10 cellular contexts compared by ENCODE assay signal in the genomic region with DNA sequence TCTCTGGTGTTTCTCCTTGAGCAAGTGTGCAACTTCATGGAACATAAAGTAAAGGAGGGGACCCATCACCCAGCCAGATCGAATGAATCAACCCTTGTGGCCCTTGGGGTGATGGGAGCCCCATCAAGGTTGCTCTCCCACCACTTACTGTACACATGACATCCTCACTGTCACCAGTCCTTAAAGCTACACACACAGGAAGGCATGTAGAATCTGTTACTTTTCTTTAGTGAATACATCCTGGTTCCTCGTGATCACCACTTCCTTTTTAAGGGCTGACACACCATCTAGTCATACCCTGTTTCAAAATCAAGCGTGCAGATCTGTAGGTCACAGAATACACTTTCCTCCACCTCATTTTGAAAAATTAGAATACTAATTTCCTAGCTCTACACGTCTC. TPM values are rescaled to one million over a fixed set of nuclear protein-coding genes. Genes with fewer than 3 reads are reported as not detected.
DNase-seq lines count a peak whose midpoint lies in the region; ATAC-seq and TF ChIP-seq lines count a peak whose summit lies in the region.
"Had no signal": no experiment of that assay in that cellular context is flagged by ENCODE, and none has a peak within 500 bp of the region (broad histone marks: within the 10 kb centered on the region; RNA-seq: fewer than 3 reads in every experiment).

No MANE protein-coding gene starts in this region.

- no peaks in the 10 kb centered on the region for H3K27me3 ChIP-seq in CD8-positive, alpha-beta T cell (ENCODE audit: insufficient read depth, low read length)
- no peaks in the 10 kb centered on the region for H3K27me3 ChIP-seq in neural progenitor cell
- peaks cover 3% of the 10 kb centered on the region; the same call in 1 of the 2 replicates for H3K27me3 ChIP-seq in PC-9 (ENCODE audit: insufficient read depth, low read depth)

- no peak overlapping the region for H3K4me3 ChIP-seq in CD8-positive, alpha-beta T cell (ENCODE audit: low read depth, low read length)
- H3K4me3 ChIP-seq in neural progenitor cell (no peak overlapping the region), PC-9 (no peak overlapping the region)

- H3K79me2 ChIP-seq in neural progenitor cell (ENCODE audit: low read depth), result no peaks in the 10 kb centered on the region
- no peaks in the 10 kb centered on the region for H3K79me2 ChIP-seq in PC-9 (ENCODE audit: low read depth)

- no TSS peak for BruUV-seq in PC-9 (replicated peaks; lab: Mats Ljungman, UMichigan)

- H3K9me3 Mint-ChIP-seq in CD8-positive, alpha-beta T cell, result no peaks in the 10 kb centered on the region
- peaks cover 3% of the 10 kb centered on the region for H3K9me3 Mint-ChIP-seq in activated naive CD8-positive, alpha-beta T cell treated with anti-CD3 and anti-CD28 coated beads, Interleukin-2, amount 10 ng/mL, durations not matched to agents 7 days and 5 days
- no peaks in the 10 kb centered on the region for H3K9me3 Mint-ChIP-seq in naive thymus-derived CD8-positive, alpha-beta T cell
- H3K9me3 Mint-ChIP-seq in neural progenitor cell, result no peaks in the 10 kb centered on the region

- peaks cover 4% of the 10 kb centered on the region for H3K27me3 Mint-ChIP-seq in CD8-positive, alpha-beta T cell (ENCODE audit: low read depth)
- peaks cover 13% of the 10 kb centered on the region for H3K27me3 Mint-ChIP-seq in activated naive CD8-positive, alpha-beta T cell treated with anti-CD3 and anti-CD28 coated beads, Interleukin-2, amount 10 ng/mL, durations not matched to agents 7 days and 5 days
- peaks cover 0 to 9% (median 2%) of the 10 kb centered on the region in 5 donors for H3K27me3 Mint-ChIP-seq in naive thymus-derived CD8-positive, alpha-beta T cell
- peaks cover 2% of the 10 kb centered on the region for H3K27me3 Mint-ChIP-seq in neural progenitor cell (ENCODE audit: insufficient read depth, low read depth)

- no peaks in the 10 kb centered on the region for H3K36me3 Mint-ChIP-seq in CD8-positive, alpha-beta T cell
- H3K36me3 Mint-ChIP-seq in activated naive CD8-positive, alpha-beta T cell treated with anti-CD3 and anti-CD28 coated beads, Interleukin-2, amount 10 ng/mL, durations not matched to agents 7 days and 5 days, result peaks cover 5% of the 10 kb centered on the region
- no peaks in the 10 kb centered on the region for H3K36me3 Mint-ChIP-seq in naive thymus-derived CD8-positive, alpha-beta T cell
- no peaks in the 10 kb centered on the region for H3K36me3 Mint-ChIP-seq in neural progenitor cell

- H3K4me3 Mint-ChIP-seq in CD8-positive, alpha-beta T cell, result no peak overlapping the region
- peak overlapping the region; percentile 61 for H3K4me3 Mint-ChIP-seq in activated naive CD8-positive, alpha-beta T cell treated with anti-CD3 and anti-CD28 coated beads, Interleukin-2, amount 10 ng/mL, durations not matched to agents 7 days and 5 days
- peak overlapping the region in 6 of 10 donors; percentile 1 to 54 (median 28) for H3K4me3 Mint-ChIP-seq in naive thymus-derived CD8-positive, alpha-beta T cell
- H3K4me3 Mint-ChIP-seq in neural progenitor cell, result no peak overlapping the region

- no peak for TF ChIP-seq POLR2A in GM18505 (IDR thresholded peaks at IDR 0.05; ENCODE audit: borderline replicate concordance, extremely low read depth, insufficient read depth, insufficient read length)

- CTCF ChIA-PET in CD8-positive, alpha-beta T cell (lab: Charles Lee), result interaction anchor here (0.6 to 1.5 kb wide), 2 partner anchors 24 to 37 kb away, joined by 4 read pairs; no protein-coding TSS in a partner anchor
- CTCF ChIA-PET in PC-9 (lab: Charles Lee), result no interaction called here

- H4K20me1 ChIP-seq in neural progenitor cell (ENCODE audit: low read depth) (no peaks in the 10 kb centered on the region), PC-9 (ENCODE audit: insufficient read depth) (no peaks in the 10 kb centered on the region)

- H3K36me3 ChIP-seq in CD8-positive, alpha-beta T cell (ENCODE audit: insufficient read depth, low read length), result no peaks in the 10 kb centered on the region
- H3K36me3 ChIP-seq in neural progenitor cell (no peaks in the 10 kb centered on the region), PC-9 (ENCODE audit: low read depth) (no peaks in the 10 kb centered on the region)
- H3K36me3 ChIP-seq: neutrophil had no signal

- H3F3A ChIP-seq in neural progenitor cell (ENCODE audit: low read depth) (no peaks in the 10 kb centered on the region), PC-9 (ENCODE audit: insufficient read depth, low read depth) (no peaks in the 10 kb centered on the region)

- intact Hi-C loops in CD8-positive, alpha-beta T cell (cut with DNase I, micrococcal nuclease), result no loop called here
- intact Hi-C loops in PC-9 (cut with micrococcal nuclease; ENCODE audit: unreplicated experiment), result no loop called here

- peak overlapping the region; percentile 69 for H3K27ac Mint-ChIP-seq in CD8-positive, alpha-beta T cell
- peak overlapping the region; percentile 88 for H3K27ac Mint-ChIP-seq in activated naive CD8-positive, alpha-beta T cell treated with anti-CD3 and anti-CD28 coated beads, Interleukin-2, amount 10 ng/mL, durations not matched to agents 7 days and 5 days
- H3K27ac Mint-ChIP-seq in naive thymus-derived CD8-positive, alpha-beta T cell, result peak overlapping the region in 7 of 10 donors; percentile 11 to 77 (median 73)
- H3K27ac Mint-ChIP-seq in neural progenitor cell, result no peak overlapping the region

- no peaks in the 10 kb centered on the region for H3K9me3 ChIP-seq in CD8-positive, alpha-beta T cell (ENCODE audit: low read length)
- H3K9me3 ChIP-seq in neural progenitor cell (ENCODE audit: low read depth) (no peaks in the 10 kb centered on the region), PC-9 (ENCODE audit: insufficient read depth, low read depth) (no peaks in the 10 kb centered on the region)
- H3K9me3 ChIP-seq: neutrophil had no signal

- no peak overlapping the region for H3K4me2 ChIP-seq in neural progenitor cell
- H3K4me2 ChIP-seq in PC-9, result no peak overlapping the region

- TF ChIP-seq CTCF in CD8-positive, alpha-beta T cell (IDR thresholded peaks at IDR 0.05), result no peak
- TF ChIP-seq CTCF in neural progenitor cell (IDR thresholded peaks at IDR 0.05) (no peak), PC-9 (conservative IDR thresholded peaks at IDR 0.05) (no peak)

- ATAC-seq in CD8-positive, alpha-beta T cell, result peak; percentile 92
- ATAC-seq in activated naive CD8-positive, alpha-beta T cell treated with anti-CD3 and anti-CD28 coated beads, Interleukin-2, amount 10 ng/mL, durations not matched to agents 7 days and 5 days (ENCODE audit: low read depth), result peak; percentile 99
- ATAC-seq in naive thymus-derived CD8-positive, alpha-beta T cell, result peak; percentile 30 to 76
- no peak for ATAC-seq in GM18505 (IDR thresholded peaks at IDR 0.05; ENCODE audit: unreplicated experiment)

- no peak overlapping the region for H3K27ac ChIP-seq in CD8-positive, alpha-beta T cell (ENCODE audit: low read depth, low read length)
- H3K27ac ChIP-seq in neural progenitor cell (no peak overlapping the region), PC-9 (no peak overlapping the region)
- H3K27ac ChIP-seq: neutrophil had no signal

- H2AFZ ChIP-seq in neural progenitor cell (replicated peaks) (no peak overlapping the region), PC-9 (no peak overlapping the region)

- POLR2A ChIA-PET in CD8-positive, alpha-beta T cell (lab: Charles Lee), result no interaction called here
- POLR2A ChIA-PET in activated naive CD8-positive, alpha-beta T cell treated with anti-CD3 and anti-CD28 coated beads, Interleukin-2, amount 10 ng/mL, durations not matched to agents 7 days and 5 days (lab: Charles Lee), result interaction anchor here (1.8 kb wide), 1 partner anchor 22 kb away, joined by 15 read pairs; a partner anchor contains a TSS
- POLR2A ChIA-PET in naive thymus-derived CD8-positive, alpha-beta T cell (lab: Charles Lee), result no interaction called here
- POLR2A ChIA-PET in PC-9 (lab: Charles Lee; ENCODE audit: unreplicated experiment), result no interaction called here

- H3K9ac ChIP-seq in neural progenitor cell, result no peak overlapping the region

- DNase-seq in CD8-positive, alpha-beta T cell, result peak in 1 of 7 experiments; percentile 1
- DNase-seq in LHCN-M2 (ENCODE audit: low read depth) (peak; percentile 88), neural progenitor cell (ENCODE audit: low spot score) (no peak), midbrain (lab: John Stamatoyannopoulos, UW) (no peak), PC-9 (no peak)
- DNase-seq in activated naive CD8-positive, alpha-beta T cell treated with anti-CD3 and anti-CD28 coated beads, Interleukin-2, amount 10 ng/mL, durations not matched to agents 7 days and 5 days, result peak; percentile 35
- peak in 2 of 10 donors; percentile 8 to 41 for DNase-seq in naive thymus-derived CD8-positive, alpha-beta T cell
- DNase-seq: aorta had no signal

- H3K4me1 ChIP-seq in CD8-positive, alpha-beta T cell (ENCODE audit: insufficient read depth, low read length), result peaks cover 3% of the 10 kb centered on the region
- H3K4me1 ChIP-seq in neural progenitor cell (no peaks in the 10 kb centered on the region), PC-9 (replicated peaks; ENCODE audit: insufficient read depth) (no peaks in the 10 kb centered on the region)

- no peaks in the 10 kb centered on the region for H3K9me2 ChIP-seq in PC-9 (ENCODE audit: insufficient read depth)

- H3K4me1 Mint-ChIP-seq in CD8-positive, alpha-beta T cell (ENCODE audit: low read depth), result peaks cover 14% of the 10 kb centered on the region
- H3K4me1 Mint-ChIP-seq in activated naive CD8-positive, alpha-beta T cell treated with anti-CD3 and anti-CD28 coated beads, Interleukin-2, amount 10 ng/mL, durations not matched to agents 7 days and 5 days, result peaks cover 16% of the 10 kb centered on the region
- peaks cover 2 to 15% (median 11%) of the 10 kb centered on the region in 4 donors for H3K4me1 Mint-ChIP-seq in naive thymus-derived CD8-positive, alpha-beta T cell
- peaks cover 9% of the 10 kb centered on the region for H3K4me1 Mint-ChIP-seq in neural progenitor cell

RNA-seq across cellular contexts. Expression of a gene that starts 22.6 kb away (rescaled TPM):
- total RNA-seq in CD8-positive, alpha-beta T cell, result 10 to 100 TPM; 19.5 to 24.1 TPM
- total RNA-seq in LHCN-M2 (2014; rRNA removed), result 65.7 and 78.1 TPM in 2 replicates
- polyA plus RNA-seq in LHCN-M2 (2012), result 23.2 TPM
- total RNA-seq in activated naive CD8-positive, alpha-beta T cell treated with anti-CD3 and anti-CD28 coated beads, Interleukin-2, amount 10 ng/mL, durations not matched to agents 7 days and 5 days, result 10 to 100 TPM; 25.0 to 25.6 TPM
- 10 to 100 TPM; 19.3 to 21.3 TPM for total RNA-seq in naive thymus-derived CD8-positive, alpha-beta T cell
- 10 to 100 TPM; 21.3 to 33.6 (median 23.7) TPM for polyA plus RNA-seq in naive thymus-derived CD8-positive, alpha-beta T cell
- 64.4 and 111 TPM in 2 replicates for total RNA-seq in neural progenitor cell (ENCODE audit: low replicate concordance)
- total RNA-seq in PC-9 (2021), result 11.6 and 15.2 TPM in 2 replicates

Comparison
In these comparisons a context has a peak if more than half of its experiments do, and no peak if none do; other contexts are left out.
1. DNase-seq: peak in LHCN-M2 (single experiment) and activated naive CD8-positive, alpha-beta T cell treated with anti-CD3 and anti-CD28 coated beads, Interleukin-2, amount 10 ng/mL, durations not matched to agents 7 days and 5 days (single experiment); none in neural progenitor cell (single experiment), midbrain (single experiment) and PC-9 (0 of 2).
2. H3K4me3 Mint-ChIP-seq: peak in activated naive CD8-positive, alpha-beta T cell treated with anti-CD3 and anti-CD28 coated beads, Interleukin-2, amount 10 ng/mL, durations not matched to agents 7 days and 5 days (single experiment) and naive thymus-derived CD8-positive, alpha-beta T cell (6 of 10); none in CD8-positive, alpha-beta T cell (single experiment) and neural progenitor cell (single experiment).